ENCODE assay signal across 7 cellular contexts in genomic region chr20:14055127-14055742, GRCh38. TPM values are rescaled to one million over a fixed set of nuclear protein-coding genes. Genes with fewer than 3 reads are reported as not detected.
DNase-seq lines count a peak whose midpoint lies in the region; ATAC-seq and TF ChIP-seq lines count a peak whose summit lies in the region.

No MANE protein-coding gene starts in this region.

- ATAC-seq in GM19023 (IDR thresholded peaks at IDR 0.05; ENCODE audit: unreplicated experiment) = no peak

- H3K36me3 Mint-ChIP-seq in HFFc6 (ENCODE audit: low read depth) (no peaks in the 10 kb centered on the region), immature natural killer cell (no peaks in the 10 kb centered on the region)

- TF ChIP-seq POLR2A in adrenal gland (IDR thresholded peaks at IDR 0.05) = no peak
- TF ChIP-seq POLR2A in testis (IDR thresholded peaks at IDR 0.05) = no peak

- H3K4me3 ChIP-seq in adrenal gland (no peak overlapping the region), testis (no peak overlapping the region)

- H3K4me1 ChIP-seq in adrenal gland (replicated peaks in 1 of 2) (no peaks in the 10 kb centered on the region), testis (no peaks in the 10 kb centered on the region)

- H3K27ac Mint-ChIP-seq in HFFc6 (no peak overlapping the region), immature natural killer cell (no peak overlapping the region)

- H3K4me3 Mint-ChIP-seq in HFFc6 = no peak overlapping the region
- H3K4me3 Mint-ChIP-seq in immature natural killer cell = no peak overlapping the region

- no peaks in the 10 kb centered on the region for H3K9me3 ChIP-seq in adrenal gland (replicated peaks in 1 of 3)
- no peaks in the 10 kb centered on the region for H3K9me3 ChIP-seq in testis

- TF ChIP-seq CTCF in HFFc6 (IDR thresholded peaks at IDR 0.05) = peak; percentile 84
- peak; percentile 43 to 81 (median 64) for TF ChIP-seq CTCF in adrenal gland (IDR thresholded peaks at IDR 0.05)
- TF ChIP-seq CTCF in testis (IDR thresholded peaks at IDR 0.05) = peak in 2 of 3 experiments; percentile 40 to 54

- H3K27ac ChIP-seq in adrenal gland (no peak overlapping the region), testis (no peak overlapping the region)

- H3K27me3 ChIP-seq in adrenal gland (no peaks in the 10 kb centered on the region), testis (no peaks in the 10 kb centered on the region)

- H3K27me3 Mint-ChIP-seq in HFFc6 (ENCODE audit: insufficient read depth) = peaks cover 2% of the 10 kb centered on the region; the same call in 1 of the 2 replicates
- peaks cover 0 to 1% (median 0%) of the 10 kb centered on the region in 3 donors for H3K27me3 Mint-ChIP-seq in immature natural killer cell (ENCODE audit: low read depth in 3 of 3)

- intact Hi-C loops in adrenal gland (cut with DNase I) (loop anchor here (10.0 kb wide), 2 partner anchors 150 to 230 kb away; no protein-coding TSS in a partner anchor), testis (cut with DNase I; ENCODE audit: low total_unique reads) (no loop called here)

- no peaks in the 10 kb centered on the region for H3K36me3 ChIP-seq in adrenal gland (replicated peaks in 1 of 2)
- H3K36me3 ChIP-seq in testis (ENCODE audit: low read depth, missing control alignments) = no peaks in the 10 kb centered on the region

- H3K9me3 Mint-ChIP-seq in HFFc6 (no peaks in the 10 kb centered on the region), immature natural killer cell (peaks cover 0 to 6% (median 0%) of the 10 kb centered on the region in 6 donors)

- H3K4me1 Mint-ChIP-seq in HFFc6 (ENCODE audit: low read depth) = no peaks in the 10 kb centered on the region
- no peaks in the 10 kb centered on the region for H3K4me1 Mint-ChIP-seq in immature natural killer cell

- WGBS in adrenal gland, 4 donors = 0 to 1% (median 1%) methylated on average over 4 of the region's 4 CpGs
- WGBS in testis, 2 donors = 20 to 25% methylated on average over 4 of the region's 4 CpGs

- peak; percentile 53 for DNase-seq in ELR (ENCODE audit: low read depth)
- DNase-seq in HFFc6 = peak; percentile 33
- DNase-seq in NCI-H2196 treated with DMSO at 0.1 percent for 48 hours (lab: John Stamatoyannopoulos, UW; ENCODE audit: unreplicated experiment) = peak; percentile 68
- DNase-seq in adrenal gland = peak in 5 of 7 donors; percentile 20 to 48 (median 40)
- DNase-seq in immature natural killer cell = peak; percentile 2 to 5 (median 4)
- peak; percentile 39 for DNase-seq in testis

RNA-seq across cellular contexts. Expression of gene MACROD2, which starts 59.9 kb away (rescaled TPM):
- under 1 TPM in 5 of 6 experiments, not detected in 1; 0.05 to 0.57 (median 0.11) TPM for total RNA-seq in HFFc6 (2021; fragmentation: NEBNext Ultra II Directional; extraction: Animal tissue kit (Norgen Biotek cat#: 25700))
- total RNA-seq in adrenal gland (10 to 100 TPM in 3 of 8 donors, 1 to 10 TPM in 5; 2.1 to 21.2 (median 7.8) TPM), testis (10 to 100 TPM; 16.8 to 20.6 TPM)
- polyA plus RNA-seq in adrenal gland (1 to 10 TPM; 1.1 to 6.6 (median 4.2) TPM), immature natural killer cell (not detected), testis (ENCODE audit: insufficient read depth, low read depth, low replicate concordance) (12.6 TPM)

Comparison
In these comparisons a context has a peak if more than half of its experiments do, and no peak if none do; other contexts are left out.
1. DNase-seq: peak in every context shown above with its lines; median percentile 68 in NCI-H2196 treated with DMSO at 0.1 percent for 48 hours; 53 in ELR; 40 in adrenal gland; 39 in testis; 33 in HFFc6; 4 in immature natural killer cell.